Comparison of ENCODE assay signal across 7 cellular contexts in genomic region chr9:21110708-21111576, GRCh38. TPM values are rescaled to one million over a fixed set of nuclear protein-coding genes. Genes with fewer than 3 reads are reported as not detected.
DNase-seq lines count a peak whose midpoint lies in the region; ATAC-seq and TF ChIP-seq lines count a peak whose summit lies in the region.

No MANE protein-coding gene starts in this region.

- no peak overlapping the region for H3K27ac ChIP-seq in testis

- WGBS in testis, 2 donors: 38 to 42% methylated on average over 4 of the region's 4 CpGs

- peak; percentile 86 for ATAC-seq in GM21515 (IDR thresholded peaks at IDR 0.05; ENCODE audit: unreplicated experiment)

- H3K4me3 ChIP-seq in testis: no peak overlapping the region

- TF ChIP-seq CTCF in testis (IDR thresholded peaks at IDR 0.05): peak; percentile 59 to 80 (median 61)

- TF ChIP-seq POLR2A in testis (IDR thresholded peaks at IDR 0.05): no peak

- H3K9me3 ChIP-seq in testis: no peaks in the 10 kb centered on the region

- no peaks in the 10 kb centered on the region for H3K4me1 ChIP-seq in testis

- no peaks in the 10 kb centered on the region for H3K27me3 ChIP-seq in testis

- intact Hi-C loops in testis (cut with DNase I; ENCODE audit: low total_unique reads): no loop called here

- H3K36me3 ChIP-seq in testis (ENCODE audit: low read depth, missing control alignments): no peaks in the 10 kb centered on the region

- DNase-seq in GM04504 (ENCODE audit: low read depth) (peak; percentile 42), HS-27A (ENCODE audit: low read depth) (peak; percentile 19), NCI-H82 treated with DMSO at 0.1 percent for 48 hours (lab: John Stamatoyannopoulos, UW; ENCODE audit: unreplicated experiment) (peak; percentile 20), cerebellar cortex (ENCODE audit: low spot score) (peak; percentile 83), kidney tubule cell (ENCODE audit: low spot score) (peak; percentile 74), testis (no peak)

RNA-seq across cellular contexts. Expression of gene IFNW1, which starts 30.7 kb away (rescaled TPM):
- total RNA-seq in testis: not detected
- polyA plus RNA-seq in testis (ENCODE audit: insufficient read depth, low read depth, low replicate concordance): not detected

RNA-seq across cellular contexts. Expression of gene IFNB1, which starts 33.2 kb away (rescaled TPM):
- not detected for total RNA-seq in testis
- polyA plus RNA-seq in testis (ENCODE audit: insufficient read depth, low read depth, low replicate concordance): not detected

RNA-seq across cellular contexts. Expression of gene IFNA21, which starts 55.5 kb away (rescaled TPM):
- total RNA-seq in testis: not detected
- polyA plus RNA-seq in testis (ENCODE audit: insufficient read depth, low read depth, low replicate concordance): not detected
